In genomic region chr21:26966360-26966977, GRCh38 we compare ENCODE assay signal across 8 cellular contexts. TPM values are rescaled to one million over a fixed set of nuclear protein-coding genes. Genes with fewer than 3 reads are reported as not detected.
DNase-seq lines count a peak whose midpoint lies in the region; ATAC-seq and TF ChIP-seq lines count a peak whose summit lies in the region.

No MANE protein-coding gene starts in this region.

- H3K36me3 ChIP-seq in duodenal mucosa (ENCODE audit: control insufficient read depth in 1 of 2, insufficient read depth in 2 of 2, low read length in 2 of 2): no peaks in the 10 kb centered on the region
- H3K36me3 ChIP-seq in lower lobe of right lung: no peaks in the 10 kb centered on the region

- H3K4me3 ChIP-seq in duodenal mucosa (ENCODE audit: low read depth in 1 of 2, low read length in 2 of 2) (peak overlapping the region; percentile 49 to 64), lower lobe of right lung (peak overlapping the region; percentile 58)

- H3K9me3 ChIP-seq in duodenal mucosa (ENCODE audit: control insufficient read depth in 1 of 2, low read length in 2 of 2): no peaks in the 10 kb centered on the region
- no peaks in the 10 kb centered on the region for H3K9me3 ChIP-seq in lower lobe of right lung

- no peak overlapping the region for H3K9ac ChIP-seq in duodenal mucosa (ENCODE audit: low read depth in 1 of 2, low read length in 2 of 2)

- no peaks in the 10 kb centered on the region for H3K9me3 Mint-ChIP-seq in type B pancreatic cell

- peaks cover 14% of the 10 kb centered on the region for H3K4me1 Mint-ChIP-seq in type B pancreatic cell (ENCODE audit: unreplicated experiment)

- H3K27ac Mint-ChIP-seq in type B pancreatic cell: peak overlapping the region; percentile 88

- no peaks in the 10 kb centered on the region for H3K4me1 ChIP-seq in duodenal mucosa (ENCODE audit: control insufficient read depth in 1 of 2, insufficient read depth in 2 of 2, low read length in 2 of 2)
- H3K4me1 ChIP-seq in lower lobe of right lung: peaks cover 34% of the 10 kb centered on the region

- H3K27ac ChIP-seq in duodenal mucosa (ENCODE audit: low read depth, low read length) (peak overlapping the region; percentile 67), lower lobe of right lung (peak overlapping the region; percentile 46)

- H3K27me3 ChIP-seq in duodenal mucosa (ENCODE audit: control insufficient read depth in 1 of 2, insufficient read depth in 2 of 2, low read length in 2 of 2): peaks cover 3 to 9% of the 10 kb centered on the region in 2 donors
- peaks cover 41% of the 10 kb centered on the region for H3K27me3 ChIP-seq in lower lobe of right lung (ENCODE audit: low read depth)

- peak overlapping the region; percentile 97 for H3K4me3 Mint-ChIP-seq in type B pancreatic cell

- intact Hi-C loops in lower lobe of right lung (cut with DNase I): no loop called here

- H3K27me3 Mint-ChIP-seq in type B pancreatic cell: peaks cover 67% of the 10 kb centered on the region

- TF ChIP-seq CTCF in lower lobe of right lung (IDR thresholded peaks at IDR 0.05): no peak
- no peak for TF ChIP-seq CTCF in type B pancreatic cell (conservative IDR thresholded peaks at IDR 0.05)

- peak in 2 of 3 experiments; percentile 64 to 78 for DNase-seq in NCI-H1417 (lab: John Stamatoyannopoulos, UW)
- no peak for DNase-seq in NCI-H1417 treated with DMSO at 0.1 percent for 48 hours (lab: John Stamatoyannopoulos, UW)
- DNase-seq in lower lobe of right lung: peak; percentile 40
- DNase-seq in type B pancreatic cell (ENCODE audit: extremely low spot score, unreplicated experiment): no peak

- ATAC-seq in lower lobe of right lung (peak; percentile 8 to 27), HG03139 (IDR thresholded peaks at IDR 0.05; ENCODE audit: unreplicated experiment) (no peak), GM18867 (IDR thresholded peaks at IDR 0.05; ENCODE audit: unreplicated experiment) (no peak), GM21619 (IDR thresholded peaks at IDR 0.05; ENCODE audit: unreplicated experiment) (no peak)

- no peaks in the 10 kb centered on the region for H3K36me3 Mint-ChIP-seq in type B pancreatic cell

RNA-seq across cellular contexts. Expression of gene ADAMTS5, which starts 0.4 kb away (rescaled TPM):
- total RNA-seq in lower lobe of right lung (5.6 TPM), type B pancreatic cell (ENCODE audit: low replicate concordance) (5.8 and 8.1 TPM in 2 replicates)

Comparison
In these comparisons a context has a peak if more than half of its experiments do, and no peak if none do; other contexts are left out.
1. DNase-seq: peak in NCI-H1417 (2 of 3) and lower lobe of right lung (single experiment); none in NCI-H1417 treated with DMSO at 0.1 percent for 48 hours (single experiment) and type B pancreatic cell (single experiment).
2. ATAC-seq: peak in lower lobe of right lung (2 of 2); none in HG03139 (single experiment), GM18867 (single experiment) and GM21619 (single experiment).